Comparison of ENCODE assay signal across 13 cellular contexts in the genomic region with DNA sequence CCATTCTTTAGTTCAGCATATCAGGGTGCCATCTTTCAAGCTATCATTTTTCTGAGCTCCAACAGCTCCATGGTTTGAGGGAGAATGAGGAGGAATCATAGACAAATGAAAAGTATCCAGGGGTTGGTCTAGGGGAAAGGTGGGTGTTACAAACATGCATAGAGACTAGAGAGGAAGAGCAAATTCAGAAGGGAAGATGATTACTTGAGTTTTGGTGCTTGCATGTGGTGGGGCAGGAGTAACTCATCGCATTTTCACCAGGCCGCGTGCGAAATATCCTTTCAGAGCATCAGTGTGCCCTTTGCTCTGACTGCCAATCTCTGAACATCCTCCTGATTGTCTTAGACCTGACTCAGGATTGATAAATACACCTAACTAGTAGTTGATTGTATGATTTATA. TPM values are rescaled to one million over a fixed set of nuclear protein-coding genes. Genes with fewer than 3 reads are reported as not detected.
DNase-seq lines count a peak whose midpoint lies in the region; ATAC-seq lines count a peak whose summit lies in the region.
"Had no signal": no experiment of that assay in that cellular context is flagged by ENCODE, and none has a peak within 500 bp of the region (broad histone marks: within the 10 kb centered on the region; RNA-seq: fewer than 3 reads in every experiment).

No MANE protein-coding gene starts in this region.

- H3K27ac ChIP-seq in CD8-positive, alpha-beta memory T cell (ENCODE audit: low read depth, low read length), result no peak overlapping the region

- H3K9me3 ChIP-seq in CD8-positive, alpha-beta memory T cell (ENCODE audit: low read length), result no peaks in the 10 kb centered on the region
- H3K9me3 ChIP-seq: HAP-1 had no signal

- ATAC-seq in activated naive CD8-positive, alpha-beta T cell treated with anti-CD3 and anti-CD28 coated beads, Interleukin-2, amount 10 ng/mL, durations not matched to agents 7 days and 5 days (ENCODE audit: low read depth), result no peak
- no peak for ATAC-seq in GM21447 (IDR thresholded peaks at IDR 0.05; ENCODE audit: unreplicated experiment)
- no peak for ATAC-seq in HG03280 (IDR thresholded peaks at IDR 0.05; ENCODE audit: unreplicated experiment)

- no peaks in the 10 kb centered on the region for H3K27me3 ChIP-seq in CD8-positive, alpha-beta memory T cell (ENCODE audit: insufficient read depth, low read length, poor library complexity, severe bottlenecking)

- CTCF ChIA-PET in CD8-positive, alpha-beta memory T cell (lab: Charles Lee), result no interaction called here

- H3K4me3 ChIP-seq in CD8-positive, alpha-beta memory T cell (ENCODE audit: low read length), result peak overlapping the region; percentile 24
- H3K4me3 ChIP-seq: HAP-1 had no signal

- H3K27ac Mint-ChIP-seq in CD8-positive, alpha-beta memory T cell, result peak overlapping the region; percentile 89 to 100 (median 98)
- H3K27ac Mint-ChIP-seq in activated naive CD8-positive, alpha-beta T cell treated with anti-CD3 and anti-CD28 coated beads, Interleukin-2, amount 10 ng/mL, durations not matched to agents 7 days and 5 days, result peak overlapping the region; percentile 92

- DNase-seq in CD8-positive, alpha-beta memory T cell, result peak in 1 of 5 donors; percentile 57
- DNase-seq in RPMI8226 (peak; percentile 55), RKO (ENCODE audit: low spot score) (no peak), dedifferentiated amniotic fluid mesenchymal stem cell (ENCODE audit: extremely low spot score) (no peak)
- no peak for DNase-seq in activated naive CD8-positive, alpha-beta T cell treated with anti-CD3 and anti-CD28 coated beads, Interleukin-2, amount 10 ng/mL, durations not matched to agents 7 days and 5 days
- DNase-seq in stimulated activated CD4-positive, alpha-beta T cell treated with anti-CD3 and anti-CD28 coated beads, Interleukin-15, amount 100 ng/mL, for 24 hours, result peak; percentile 51
- DNase-seq: GF-D8, mammary epithelial cell, NCI-H510A, retina had no signal

- H3K27me3 Mint-ChIP-seq in CD8-positive, alpha-beta memory T cell, result no peaks in the 10 kb centered on the region
- peaks cover 2% of the 10 kb centered on the region for H3K27me3 Mint-ChIP-seq in activated naive CD8-positive, alpha-beta T cell treated with anti-CD3 and anti-CD28 coated beads, Interleukin-2, amount 10 ng/mL, durations not matched to agents 7 days and 5 days

- H3K4me1 ChIP-seq in CD8-positive, alpha-beta memory T cell (ENCODE audit: insufficient read depth, low read length), result peaks cover 83% of the 10 kb centered on the region

- POLR2A ChIA-PET in CD8-positive, alpha-beta memory T cell (lab: Charles Lee), result interaction anchor here (8.4 kb wide), 1 partner anchor 9 kb away, joined by 372 read pairs; a partner anchor contains a TSS
- POLR2A ChIA-PET in activated naive CD8-positive, alpha-beta T cell treated with anti-CD3 and anti-CD28 coated beads, Interleukin-2, amount 10 ng/mL, durations not matched to agents 7 days and 5 days (lab: Charles Lee), result interaction anchor here (0.9 to 22.2 kb wide), 3 partner anchors 10 to 47 kb away, joined by 5 to 450 read pairs (median 168); a partner anchor contains a TSS

- peak overlapping the region; percentile 75 to 90 (median 83) for H3K4me3 Mint-ChIP-seq in CD8-positive, alpha-beta memory T cell
- H3K4me3 Mint-ChIP-seq in activated naive CD8-positive, alpha-beta T cell treated with anti-CD3 and anti-CD28 coated beads, Interleukin-2, amount 10 ng/mL, durations not matched to agents 7 days and 5 days, result peak overlapping the region; percentile 72

- peaks cover 0 to 3% (median 0%) of the 10 kb centered on the region in 5 donors for H3K9me3 Mint-ChIP-seq in CD8-positive, alpha-beta memory T cell
- no peaks in the 10 kb centered on the region for H3K9me3 Mint-ChIP-seq in activated naive CD8-positive, alpha-beta T cell treated with anti-CD3 and anti-CD28 coated beads, Interleukin-2, amount 10 ng/mL, durations not matched to agents 7 days and 5 days

- no peaks in the 10 kb centered on the region for H3K36me3 ChIP-seq in CD8-positive, alpha-beta memory T cell (ENCODE audit: insufficient read depth, low read length)
- H3K36me3 ChIP-seq: HAP-1 had no signal

- peaks cover 67 to 88% (median 83%) of the 10 kb centered on the region in 3 donors for H3K4me1 Mint-ChIP-seq in CD8-positive, alpha-beta memory T cell
- H3K4me1 Mint-ChIP-seq in activated naive CD8-positive, alpha-beta T cell treated with anti-CD3 and anti-CD28 coated beads, Interleukin-2, amount 10 ng/mL, durations not matched to agents 7 days and 5 days, result peaks cover 58% of the 10 kb centered on the region

- peaks cover 0 to 7% (median 3%) of the 10 kb centered on the region in 3 donors for H3K36me3 Mint-ChIP-seq in CD8-positive, alpha-beta memory T cell
- H3K36me3 Mint-ChIP-seq in activated naive CD8-positive, alpha-beta T cell treated with anti-CD3 and anti-CD28 coated beads, Interleukin-2, amount 10 ng/mL, durations not matched to agents 7 days and 5 days, result peaks cover 4% of the 10 kb centered on the region

RNA-seq across cellular contexts. Expression of a gene that starts 7.7 kb away (rescaled TPM):
- 10 to 100 TPM; 15.9 to 16.8 TPM for total RNA-seq in CD8-positive, alpha-beta memory T cell
- 6.8 TPM for polyA plus RNA-seq in CD8-positive, alpha-beta memory T cell
- total RNA-seq in activated naive CD8-positive, alpha-beta T cell treated with anti-CD3 and anti-CD28 coated beads, Interleukin-2, amount 10 ng/mL, durations not matched to agents 7 days and 5 days, result 10 to 100 TPM; 28.3 to 29.6 TPM

RNA-seq across cellular contexts. Expression of a gene that starts 28.3 kb away (rescaled TPM):
- 10 to 100 TPM; 24.4 to 26.4 TPM for total RNA-seq in CD8-positive, alpha-beta memory T cell
- 109 TPM for polyA plus RNA-seq in CD8-positive, alpha-beta memory T cell
- 10 to 100 TPM; 48.6 to 50.4 TPM for total RNA-seq in activated naive CD8-positive, alpha-beta T cell treated with anti-CD3 and anti-CD28 coated beads, Interleukin-2, amount 10 ng/mL, durations not matched to agents 7 days and 5 days

RNA-seq across cellular contexts. Expression of a gene that starts 51.8 kb away (rescaled TPM):
- under 1 TPM in 1 of 2 experiments, not detected in 1; 0.15 TPM for total RNA-seq in CD8-positive, alpha-beta memory T cell
- 0.07 TPM for polyA plus RNA-seq in CD8-positive, alpha-beta memory T cell
- total RNA-seq in activated naive CD8-positive, alpha-beta T cell treated with anti-CD3 and anti-CD28 coated beads, Interleukin-2, amount 10 ng/mL, durations not matched to agents 7 days and 5 days, result under 1 TPM; 0.08 to 0.09 TPM
- polyA plus RNA-seq: mammary epithelial cell had no signal

Comparison
In these comparisons a context has a peak if more than half of its experiments do, and no peak if none do; other contexts are left out.
1. DNase-seq: peak in RPMI8226 (single experiment) and stimulated activated CD4-positive, alpha-beta T cell treated with anti-CD3 and anti-CD28 coated beads, Interleukin-15, amount 100 ng/mL, for 24 hours (single experiment); none in activated naive CD8-positive, alpha-beta T cell treated with anti-CD3 and anti-CD28 coated beads, Interleukin-2, amount 10 ng/mL, durations not matched to agents 7 days and 5 days (single experiment), RKO (single experiment) and dedifferentiated amniotic fluid mesenchymal stem cell (single experiment).